8 cellular contexts compared by ENCODE assay signal in genomic region chr3:136196064-136196400, GRCh38. TPM values are rescaled to one million over a fixed set of nuclear protein-coding genes. Genes with fewer than 3 reads are reported as not detected.
DNase-seq lines count a peak whose midpoint lies in the region; ATAC-seq, FAIRE-seq and TF ChIP-seq lines count a peak whose summit lies in the region.

TSS of gene MSL2 (minus strand) at chr3:136196335. CDS start at chr3:136195113, 1,222 bp downstream.

- intact Hi-C loops in K562 (cut with micrococcal nuclease) = loop anchor here (2.0 to 5.0 kb wide), 2 partner anchors 55 to 119 kb away; partner anchors contain the start of gene PCCB

- H3K9me3 ChIP-seq in K562 (replicated peaks; ENCODE audit: control insufficient read depth, insufficient read depth, low read depth, low read length) = no peaks in the 10 kb centered on the region

- H3K4me2 ChIP-seq in K562 (ENCODE audit: insufficient read depth, low read length) = peak within 1 kb of the TSS; percentile 87

- H3K36me3 ChIP-seq in K562 (ENCODE audit: control insufficient read depth, insufficient read depth, low read length) = peaks cover 9% of the 10 kb centered on the region; the same call in 2 of the 3 replicates

- no peak for FAIRE-seq in K562 (lab: Jason Lieb, UNC)

- DNase-seq in HK-2 (ENCODE audit: unreplicated experiment) (peak; percentile 80), K562 (ENCODE audit: extremely low read depth in 1 of 4, low spot score in 3 of 4) (no peak), NCI-H128 (lab: John Stamatoyannopoulos, UW; ENCODE audit: unreplicated experiment) (no peak), NCI-H526 treated with DMSO at 0.1 percent for 48 hours (lab: John Stamatoyannopoulos, UW) (no peak)

- 0 out of 2 replicates have a peak, but pooled peaks have one; percentile 29 for TF ChIP-seq EP300 in K562 (IDR thresholded peaks at IDR 0.05; ENCODE audit: low read length)

- POLR2A ChIA-PET in K562 (lab: Yijun Ruan, JAX) = interaction anchor here (0.6 to 3.8 kb wide), 11 partner anchors 8 to 556 kb away, joined by 3 to 21 read pairs (median 4); partner anchors contain the start of gene STAG1

- peak; percentile 57; the same call in 1 of the 2 replicates for TF ChIP-seq POLR2A in K562 (conservative IDR thresholded peaks at IDR 0.05)

- H3K9me1 ChIP-seq in K562 (ENCODE audit: control insufficient read depth, insufficient read depth, low read length) = no peaks in the 10 kb centered on the region

- in situ Hi-C loops in K562 (cut with MboI) = no loop called here

- peak within 1 kb of the TSS; percentile 95 for H2AFZ ChIP-seq in K562 (ENCODE audit: low read depth, low read length)

- TF ChIP-seq CTCF in K562 (IDR thresholded peaks at IDR 0.05 in 2 of 3, conservative IDR thresholded peaks at IDR 0.05 in 1 of 3; ENCODE audit: insufficient read depth in 2 of 3, low read depth in 1 of 3, low read length in 3 of 3) = no peak
- no peak for TF ChIP-seq CTCF in subcutaneous adipose tissue (IDR thresholded peaks at IDR 0.05; ENCODE audit: low read depth)

- H3K4me3 ChIP-seq in GM08714 (ENCODE audit: low read length) = peak within 1 kb of the TSS; percentile 71
- H3K4me3 ChIP-seq in K562 = peak within 1 kb of the TSS; percentile 76

- peak within 1 kb of the TSS; percentile 89 to 98 for H3K9ac ChIP-seq in K562 (ENCODE audit: insufficient read depth in 1 of 2, low read depth in 2 of 2, low read length in 2 of 2)

- H3K27ac ChIP-seq in K562 (ENCODE audit: extremely low read depth, low read depth, low read length) (peak within 1 kb of the TSS; percentile 99), layer of hippocampus (ENCODE audit: low read depth, low read length) (peak within 1 kb of the TSS; percentile 99)

- no peak for TF ChIP-seq RAD21 in K562 (CRISPR knock-in tag; conservative IDR thresholded peaks at IDR 0.05 in 1 of 2, IDR thresholded peaks at IDR 0.05 in 1 of 2)

- no TSS peak for BruUV-seq in K562 (replicated peaks; lab: Mats Ljungman, UMichigan)

- 2% methylated on average over 14 of the region's 37 CpGs for WGBS in K562 (ENCODE audit: insufficient coverage, low coverage, missing lambda C conversion rate)

- H3K27me3 ChIP-seq in K562 (ENCODE audit: control insufficient read depth in 2 of 2, insufficient read depth in 2 of 2, low read length in 2 of 2) = no peaks in the 10 kb centered on the region
- no peaks in the 10 kb centered on the region for H3K27me3 ChIP-seq in layer of hippocampus (ENCODE audit: control insufficient read depth, insufficient read depth, low read length)

- peaks cover 39% of the 10 kb centered on the region for H4K20me1 ChIP-seq in K562 (replicated peaks; ENCODE audit: control insufficient read depth, insufficient read depth, low read length)

- CTCF ChIA-PET in K562 (lab: Yijun Ruan, JAX; ENCODE audit: low intra/inter-chr PET ratio) = no interaction called here

- peak; percentile 57; the same call in 2 of the 3 replicates for ATAC-seq in K562
- no peak for ATAC-seq in HG03571 (IDR thresholded peaks at IDR 0.05; ENCODE audit: unreplicated experiment)

- peaks cover 5 to 12% of the 10 kb centered on the region in 2 experiments; a peak in 4 of 5 replicates for H3K4me1 ChIP-seq in K562 (replicated peaks in 1 of 2; ENCODE audit: control insufficient read depth in 2 of 2, insufficient read depth in 2 of 2, low read length in 2 of 2)

- peaks cover 58% of the 10 kb centered on the region for H3K79me2 ChIP-seq in K562 (ENCODE audit: control insufficient read depth, insufficient read depth, low read length)

TF ChIP-seq in K562, 482 proteins besides CTCF, POLR2A, EP300 and RAD21 (continues in another document):
- TF ChIP-seq ZNF316 (IDR thresholded peaks at IDR 0.05) (no peak), IRF2 (CRISPR knock-in tag; IDR thresholded peaks at IDR 0.05) (no peak), FOXJ3 (CRISPR knock-in tag; IDR thresholded peaks at IDR 0.05) (no peak), RBBP5 (IDR thresholded peaks at IDR 0.05; ENCODE audit: borderline replicate concordance, insufficient read depth, low read length, poor library complexity, severe bottlenecking) (no peak), ZKSCAN3 (CRISPR knock-in tag; IDR thresholded peaks at IDR 0.05) (no peak), PML (IDR thresholded peaks at IDR 0.05; ENCODE audit: low read length) (no peak), FOXP4 (CRISPR knock-in tag; IDR thresholded peaks at IDR 0.05; ENCODE audit: borderline replicate concordance) (no peak), NCOR1 (IDR thresholded peaks at IDR 0.05) (0 out of 2 replicates have a peak, but pooled peaks have one; percentile 11), FOXA1 (IDR thresholded peaks at IDR 0.05; ENCODE audit: borderline replicate concordance) (no peak), ZNF280A (IDR thresholded peaks at IDR 0.05; ENCODE audit: low read depth, partially characterized antibody) (no peak), ZBTB1 (CRISPR knock-in tag; IDR thresholded peaks at IDR 0.05; ENCODE audit: borderline replicate concordance, low read depth) (no peak), MAFG (tag; conservative IDR thresholded peaks at IDR 0.05) (no peak), GABPB2 (CRISPR knock-in tag; conservative IDR thresholded peaks at IDR 0.05) (no peak), ZHX1 (conservative IDR thresholded peaks at IDR 0.05; ENCODE audit: low read length) (no peak)

RNA-seq across cellular contexts. Expression of gene MSL2, which starts in this region (rescaled TPM):
- total RNA-seq in K562 (2011; cell fraction: chromatin; rRNA removed; ENCODE audit: low replicate concordance) = 13.8 and 29.6 TPM in 2 replicates
- total RNA-seq in K562 (2011; cell fraction: nucleolus; rRNA removed) = 8.7 and 10.1 TPM in 2 replicates
- 15.4 and 17.9 TPM in 2 replicates for total RNA-seq in K562 (2011; cell fraction: nucleoplasm; rRNA removed)
- total RNA-seq in K562 (2014; rRNA removed) (5.9 and 6.0 TPM in 2 replicates), K562 (2014; rRNA removed; fragmentation: Illumina TruSeq; extraction: Trizol) (11.3 and 11.6 TPM in 2 replicates), K562 (2015; rRNA removed; fragmentation: Illumina TruSeq; extraction: Trizol) (11.1 and 12.6 TPM in 2 replicates), K562 (2021) (19.9 TPM in 2 replicates), subcutaneous adipose tissue (10 to 100 TPM; 18.9 to 27.6 (median 24.6) TPM)
- polyA plus RNA-seq in K562 (2011; rRNA removed) (8.3 and 9.1 TPM in 2 replicates), K562 (2014; fragmentation: Illumina TruSeq; extraction: Trizol) (13.5 and 14.1 TPM in 2 replicates), K562 (2014; fragmentation: Nextera tagmentation; extraction: Ambion mirVana) (1 to 10 TPM; 1.9 to 2.2 TPM), K562 (2014; rRNA removed) (6.1 and 6.5 TPM in 2 replicates)
- 2.5 and 6.9 TPM in 2 replicates for polyA plus RNA-seq in K562 (2011; cell fraction: cytosol; rRNA removed)
- 5.2 and 5.8 TPM in 2 replicates for polyA plus RNA-seq in K562 (2011; cell fraction: nucleus; rRNA removed)
- 10.3 and 11.0 TPM in 2 replicates for polyA plus RNA-seq in K562 (2012)
- polyA minus RNA-seq in K562 (2011; rRNA and poly(A)+ RNA removed) = 31.5 and 33.7 TPM in 2 replicates
- polyA minus RNA-seq in K562 (2011; cell fraction: cytosol; rRNA and poly(A)+ RNA removed) = 8.0 and 12.7 TPM in 2 replicates
- polyA minus RNA-seq in K562 (2011; cell fraction: nucleus; rRNA and poly(A)+ RNA removed) = 6.3 and 11.6 TPM in 2 replicates
